ENCODE assay signal across 23 cellular contexts in genomic region chr10:3002304-3002703, GRCh38.
DNase-seq lines count a peak whose midpoint lies in the region; ATAC-seq, FAIRE-seq and TF ChIP-seq lines count a peak whose summit lies in the region.
"Had no signal": no experiment of that assay in that cellular context is flagged by ENCODE, and none has a peak within 500 bp of the region (broad histone marks: within the 10 kb centered on the region; RNA-seq: fewer than 3 reads in every experiment).

No MANE protein-coding gene starts in this region.

- peak; percentile 65 for FAIRE-seq in GM12892 (lab: Jason Lieb, UNC)
- no peak for FAIRE-seq in GM12891 (lab: Jason Lieb, UNC)
- FAIRE-seq: G401.6, GM18507, HTR-8/SVneo, keratinocyte had no signal

- peak; percentile 25 for DNase-seq in activated CD4-positive, alpha-beta T cell treated with anti-CD3 and anti-CD28 coated beads for 48 hours
- DNase-seq in activated CD4-positive, alpha-beta T cell treated with anti-CD3 and anti-CD28 coated beads, Interleukin-2, amount 50 U/mL, for 4 hours, result no peak
- no peak for DNase-seq in GM12892 (ENCODE audit: insufficient read length)
- DNase-seq in SJSA1 (ENCODE audit: low read depth in 1 of 2, low spot score in 2 of 2), result peak; percentile 47 to 52
- no peak for DNase-seq in PC-3
- no peak for DNase-seq in GM12891 (ENCODE audit: insufficient read length, low spot score)
- DNase-seq: activated B cell treated with CpG ODN at 0.5 μM for 24 hours, AML-193, KBM-7, MG63, NCI-H1436, ovary, retina, SHP77, T-helper 9 cell had no signal

- no peaks in the 10 kb centered on the region for H3K9me3 ChIP-seq in SJSA1 (replicated peaks)
- H3K9me3 ChIP-seq in PC-3 (ENCODE audit: low read length), result no peaks in the 10 kb centered on the region
- H3K9me3 ChIP-seq: MG63, ovary, tibial nerve had no signal

- H3K4me1 ChIP-seq in SJSA1 (replicated peaks) (peaks cover 23% of the 10 kb centered on the region), PC-3 (ENCODE audit: insufficient read depth, low read length) (peaks cover 8% of the 10 kb centered on the region)
- H3K4me1 ChIP-seq: tibial nerve had no signal

- no TSS peak for BruUV-seq in PC-3 (replicated peaks; lab: Mats Ljungman, UMichigan)

- no peak overlapping the region for H2AFZ ChIP-seq in PC-3 (ENCODE audit: low read length)

- H3K79me2 ChIP-seq in PC-3 (ENCODE audit: low read length), result no peaks in the 10 kb centered on the region

- H3K9me2 ChIP-seq in PC-3 (replicated peaks; ENCODE audit: low read length), result no peaks in the 10 kb centered on the region

- H3K9ac ChIP-seq in PC-3 (ENCODE audit: low read length), result no peak overlapping the region

- POLR2A ChIA-PET in PC-3 (lab: Charles Lee; ENCODE audit: unreplicated experiment), result no interaction called here

- H3F3A ChIP-seq in PC-3 (ENCODE audit: low read length, unreplicated experiment), result no peaks in the 10 kb centered on the region

- H3K27me3 ChIP-seq in SJSA1 (replicated peaks), result no peaks in the 10 kb centered on the region
- no peaks in the 10 kb centered on the region for H3K27me3 ChIP-seq in PC-3 (ENCODE audit: low read length)
- H3K27me3 ChIP-seq: ovary, tibial nerve had no signal

- ATAC-seq in GM21447 (IDR thresholded peaks at IDR 0.05; ENCODE audit: unreplicated experiment) (peak; percentile 50), PC-3 (no peak), esophagus mucosa (no peak)

- no peak overlapping the region for H3K4me3 ChIP-seq in SJSA1
- H3K4me3 ChIP-seq in PC-3 (ENCODE audit: low read length), result no peak overlapping the region
- H3K4me3 ChIP-seq: MG63, ovary, smooth muscle cell, tibial nerve had no signal

- H3K36me3 ChIP-seq in SJSA1 (no peaks in the 10 kb centered on the region), PC-3 (ENCODE audit: low read depth, low read length) (no peaks in the 10 kb centered on the region)
- H3K36me3 ChIP-seq: MG63, ovary, tibial nerve had no signal

- no peak for TF ChIP-seq CTCF in PC-3 (conservative IDR thresholded peaks at IDR 0.05; ENCODE audit: low read depth, low read length)

- H3K27ac ChIP-seq in SJSA1 (no peak overlapping the region), PC-3 (ENCODE audit: low read length) (no peak overlapping the region)
- H3K27ac ChIP-seq: ovary, tibial nerve had no signal

- H4K20me1 ChIP-seq in PC-3 (ENCODE audit: low read length), result no peaks in the 10 kb centered on the region

- intact Hi-C loops in PC-3 (cut with micrococcal nuclease), result no loop called here

- CTCF ChIA-PET in PC-3 (lab: Charles Lee), result no interaction called here

- TF ChIP-seq POLR2A in GM12892 (IDR thresholded peaks at IDR 0.05; ENCODE audit: low read depth, low read length), result no peak
- no peak for TF ChIP-seq POLR2A in GM12891 (IDR thresholded peaks at IDR 0.05; ENCODE audit: low read depth, low read length)

- no peak overlapping the region for H3K4me2 ChIP-seq in PC-3 (ENCODE audit: low read length)
- H3K4me2 ChIP-seq: smooth muscle cell had no signal

TF ChIP-seq in GM12891, 5 proteins besides CTCF, POLR2A, EP300 and RAD21:
- TF ChIP-seq POLR2AphosphoS5 (IDR thresholded peaks at IDR 0.05; ENCODE audit: low read depth, low read length), result no peak
- no peak for TF ChIP-seq SPI1 (IDR thresholded peaks at IDR 0.05; ENCODE audit: low read depth, low read length)
- no peak for TF ChIP-seq PAX5 (IDR thresholded peaks at IDR 0.05; ENCODE audit: insufficient read depth, low read length, severe bottlenecking)
- no peak for TF ChIP-seq POU2F2 (IDR thresholded peaks at IDR 0.05; ENCODE audit: low read depth, low read length)
- TF ChIP-seq TAF1 (IDR thresholded peaks at IDR 0.05; ENCODE audit: low read depth, low read length), result no peak

Comparison
In these comparisons a context has a peak if more than half of its experiments do, and no peak if none do; other contexts are left out.
1. DNase-seq: peak in activated CD4-positive, alpha-beta T cell treated with anti-CD3 and anti-CD28 coated beads for 48 hours (single experiment) and SJSA1 (2 of 2); none in activated CD4-positive, alpha-beta T cell treated with anti-CD3 and anti-CD28 coated beads, Interleukin-2, amount 50 U/mL, for 4 hours (0 of 2), GM12892 (single experiment), PC-3 (single experiment) and GM12891 (single experiment).